Comparison of ENCODE assay signal across 16 cellular contexts in the genomic region with DNA sequence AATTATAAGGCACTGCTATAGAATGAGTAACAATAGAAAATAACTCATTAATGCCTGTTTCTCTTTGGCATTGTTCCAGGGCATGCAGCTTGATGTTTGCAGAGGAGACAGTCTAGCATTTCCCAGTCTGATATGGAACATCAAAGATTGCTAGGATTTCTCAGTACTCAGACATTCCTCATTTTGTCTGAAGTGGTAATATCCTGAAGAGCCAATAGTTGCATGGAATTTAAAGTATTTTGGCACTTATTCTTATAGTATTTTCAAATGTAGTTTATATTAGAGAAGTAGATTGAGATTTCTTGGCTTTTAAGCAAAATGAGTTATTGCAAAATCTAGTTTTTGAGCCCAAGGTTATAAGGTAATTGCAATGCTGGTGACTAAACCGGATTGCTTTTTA.
DNase-seq lines count a peak whose midpoint lies in the region; ATAC-seq, FAIRE-seq and TF ChIP-seq lines count a peak whose summit lies in the region.
"Had no signal": no experiment of that assay in that cellular context is flagged by ENCODE, and none has a peak within 500 bp of the region (broad histone marks: within the 10 kb centered on the region; RNA-seq: fewer than 3 reads in every experiment).

No MANE protein-coding gene starts in this region.

- H3K4me2 ChIP-seq in HepG2 (ENCODE audit: low read depth, low read length), result no peak overlapping the region
- H3K4me2 ChIP-seq: A549 had no signal

- H3K79me2 ChIP-seq in HepG2 (ENCODE audit: insufficient read depth, low read length), result no peaks in the 10 kb centered on the region

- BruUV-seq in HepG2 (replicated peaks; lab: Mats Ljungman, UMichigan), result no TSS peak

- H3K9me3 ChIP-seq in HepG2 (ENCODE audit: low read length), result no peaks in the 10 kb centered on the region
- H3K9me3 ChIP-seq: A549, thoracic aorta had no signal

- in situ Hi-C loops in HepG2 (cut with HindIII; ENCODE audit: extremely low pct_ligation_motif_present, low pct_unique_long_range_greater_than_20kb), result no loop called here

- H3K27me3 ChIP-seq in HepG2 (ENCODE audit: control insufficient read depth in 1 of 2, insufficient read depth in 2 of 2, low read length in 2 of 2), result no peaks in the 10 kb centered on the region

- intact Hi-C loops in HepG2 (cut with micrococcal nuclease; ENCODE audit: unreplicated experiment), result no loop called here

- no peaks in the 10 kb centered on the region for H3K4me1 ChIP-seq in HepG2 (ENCODE audit: insufficient read depth, low read length)
- H3K4me1 ChIP-seq: A549 had no signal

- FAIRE-seq in HepG2 (lab: Jason Lieb, UNC), result no peak
- FAIRE-seq: A549, kidney had no signal

- no peak overlapping the region for H3K27ac ChIP-seq in HepG2 (ENCODE audit: extremely low read length, insufficient read depth, low read length)
- H3K27ac ChIP-seq: A549, skin epidermis, thoracic aorta had no signal

- POLR2A ChIA-PET in HepG2 (lab: Yijun Ruan, JAX), result no interaction called here

- H3K36me3 ChIP-seq in HepG2 (replicated peaks in 1 of 2; ENCODE audit: control insufficient read depth in 1 of 2, insufficient read depth in 2 of 2, low read length in 2 of 2), result no peaks in the 10 kb centered on the region
- H3K36me3 ChIP-seq: thoracic aorta had no signal

- DNase-seq in NCI-H2171 treated with DMSO at 0.1 percent for 48 hours (lab: John Stamatoyannopoulos, UW) (peak; percentile 5), NCI-H2171 (lab: John Stamatoyannopoulos, UW) (no peak), NCI-H226 (peak; percentile 58), dermis blood vessel endothelial cell (peak; percentile 8), retinal pigment epithelial cell (ENCODE audit: low read depth) (peak; percentile 86), HepG2 (ENCODE audit: low spot score) (no peak)
- no peak for DNase-seq in activated CD8-positive, alpha-beta memory T cell treated with anti-CD3 and anti-CD28 coated beads, Interleukin-2, amount 50 U/mL, for 4 hours
- DNase-seq: activated CD4-positive, CD25-positive, alpha-beta regulatory T cell treated with anti-CD3 and anti-CD28 coated beads, Interleukin-2, amount 50 U/mL, for 72 hours; cerebellar nuclear complex; foreskin melanocyte; kidney; naive thymus-derived CD4-positive, alpha-beta T cell had no signal

- no peak overlapping the region for H2AFZ ChIP-seq in HepG2 (ENCODE audit: low read length)

- ATAC-seq in HepG2 (no peak), HG03521 (IDR thresholded peaks at IDR 0.05; ENCODE audit: unreplicated experiment) (no peak)
- ATAC-seq: A549; naive thymus-derived CD4-positive, alpha-beta T cell had no signal

- no peak for TF ChIP-seq EP300 in HepG2 (IDR thresholded peaks at IDR 0.05; ENCODE audit: low read depth in 2 of 2, low read length in 2 of 2)
- TF ChIP-seq EP300 in HepG2 (CRISPR knock-in tag; IDR thresholded peaks at IDR 0.05; ENCODE audit: borderline replicate concordance), result no peak

- no peaks in the 10 kb centered on the region for H4K20me1 ChIP-seq in HepG2 (ENCODE audit: insufficient read depth, low read length)

- TF ChIP-seq CTCF in retinal pigment epithelial cell (conservative IDR thresholded peaks at IDR 0.05; ENCODE audit: low read depth, low read length) (no peak), HepG2 (CRISPR knock-in tag; IDR thresholded peaks at IDR 0.05) (no peak)

- no peak for TF ChIP-seq POLR2A in HepG2 (IDR thresholded peaks at IDR 0.05; ENCODE audit: insufficient read depth in 1 of 2, low read depth in 2 of 2, low read length in 2 of 2)

- H3K4me3 ChIP-seq in retinal pigment epithelial cell (ENCODE audit: low read length) (no peak overlapping the region), HepG2 (replicated peaks in 1 of 3; ENCODE audit: insufficient read depth in 1 of 3, low read depth in 2 of 3, low read length in 3 of 3) (no peak overlapping the region)
- H3K4me3 ChIP-seq: A549, skin epidermis, thoracic aorta had no signal

- WGBS in HepG2 (ENCODE audit: low lambda C conversion rate), result 0% methylated on average over 1 of the region's 1 CpG

- TF ChIP-seq RAD21 in HepG2 (CRISPR knock-in tag; IDR thresholded peaks at IDR 0.05), result no peak

- H3K9ac ChIP-seq in HepG2 (ENCODE audit: insufficient read depth, low read depth, low read length), result no peak overlapping the region

- CTCF ChIA-PET in HepG2 (lab: Yijun Ruan, JAX; ENCODE audit: low intra/inter-chr PET ratio, low total read pairs), result no interaction called here

TF ChIP-seq in HepG2, 621 proteins besides CTCF, POLR2A, EP300 and RAD21:
- TF ChIP-seq KAT7 (CRISPR knock-in tag; IDR thresholded peaks at IDR 0.05; ENCODE audit: borderline replicate concordance), result no peak

Comparison
In these comparisons a context has a peak if more than half of its experiments do, and no peak if none do; other contexts are left out.
1. DNase-seq: peak in NCI-H2171 treated with DMSO at 0.1 percent for 48 hours (single experiment), NCI-H226 (single experiment), dermis blood vessel endothelial cell (single experiment) and retinal pigment epithelial cell (single experiment); none in NCI-H2171 (single experiment), HepG2 (single experiment) and activated CD8-positive, alpha-beta memory T cell treated with anti-CD3 and anti-CD28 coated beads, Interleukin-2, amount 50 U/mL, for 4 hours (single experiment).